2 cellular contexts compared by ENCODE assay signal in genomic region chr2:8993902-8994278, GRCh38.
TF ChIP-seq lines count a peak whose summit lies in the region.

No MANE protein-coding gene starts in this region.

TF ChIP-seq in SK-N-SH treated with all-trans-retinoic acid at 6 μM for 48 hours, 23 proteins besides CTCF, POLR2A, EP300 and RAD21 (continued from another document):
- TF ChIP-seq CREB5 (CRISPR knock-in tag; IDR thresholded peaks at IDR 0.05; ENCODE audit: low read depth) (no peak), GLIS3 (CRISPR knock-in tag; IDR thresholded peaks at IDR 0.05) (no peak), PATZ1 (CRISPR knock-in tag; IDR thresholded peaks at IDR 0.05; ENCODE audit: borderline replicate concordance) (no peak)
TF ChIP-seq in SK-N-SH treated with all-trans-retinoic acid at 6 μM for 48 hours: peak in this region for 0.

TF ChIP-seq in SK-N-SH, 30 proteins besides CTCF, POLR2A, EP300 and RAD21 (continued from another document):
- no peak for TF ChIP-seq REST (IDR thresholded peaks at IDR 0.05; ENCODE audit: low read depth, low read length)
TF ChIP-seq in SK-N-SH: peak in this region for 0.
